Comparison of ENCODE assay signal across 22 cellular contexts in the genomic region with DNA sequence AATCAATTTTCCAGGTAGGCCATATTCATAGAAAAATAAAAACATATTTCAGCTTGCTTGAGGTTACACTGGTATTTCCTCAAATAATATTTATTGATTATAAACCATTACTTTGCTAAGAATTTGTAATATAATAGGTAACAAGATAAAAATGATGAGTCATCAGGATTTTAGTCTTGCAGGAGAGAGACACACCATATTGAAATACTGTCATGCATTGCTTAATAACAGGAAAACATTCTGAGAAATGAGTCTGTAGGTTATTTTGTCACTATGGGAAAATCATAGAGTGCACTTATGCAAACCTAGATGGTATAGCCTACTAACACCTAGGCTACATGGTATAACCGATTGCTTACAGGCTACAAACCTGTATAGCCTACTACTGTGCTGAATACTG.
DNase-seq lines count a peak whose midpoint lies in the region; ATAC-seq and TF ChIP-seq lines count a peak whose summit lies in the region.
"Had no signal": no experiment of that assay in that cellular context is flagged by ENCODE, and none has a peak within 500 bp of the region (broad histone marks: within the 10 kb centered on the region; RNA-seq: fewer than 3 reads in every experiment).

No MANE protein-coding gene starts in this region.

- no peak overlapping the region for H3K27ac ChIP-seq in SU-DHL-6 (ENCODE audit: low read depth, low read length)

- H3K79me2 ChIP-seq in SU-DHL-6 (ENCODE audit: insufficient read depth, low read length), result no peaks in the 10 kb centered on the region

- ATAC-seq in HG03469 (IDR thresholded peaks at IDR 0.05; ENCODE audit: unreplicated experiment), result no peak

- H3K9me3 ChIP-seq in SU-DHL-6 (ENCODE audit: insufficient read depth, low read length), result no peaks in the 10 kb centered on the region
- H3K9me3 ChIP-seq: BE2C had no signal

- H2AFZ ChIP-seq in SU-DHL-6 (ENCODE audit: low read depth, low read length, severe bottlenecking), result peak overlapping the region; percentile 26

- H3K36me3 ChIP-seq in SU-DHL-6 (ENCODE audit: low read length), result no peaks in the 10 kb centered on the region
- H3K36me3 ChIP-seq: BE2C had no signal

- H4K20me1 ChIP-seq in SU-DHL-6 (ENCODE audit: low read depth, low read length), result no peaks in the 10 kb centered on the region

- no peaks in the 10 kb centered on the region for H3F3A ChIP-seq in SU-DHL-6 (ENCODE audit: insufficient read depth)

- H3K27me3 ChIP-seq in SU-DHL-6 (ENCODE audit: low read length), result no peaks in the 10 kb centered on the region
- H3K27me3 ChIP-seq: BE2C had no signal

- DNase-seq in HCEC 1CT, result peak; percentile 7
- peak; percentile 44 for DNase-seq in choroid plexus epithelial cell (ENCODE audit: low read depth)
- peak; percentile 40 for DNase-seq in iris pigment epithelial cell (ENCODE audit: low read depth)
- no peak for DNase-seq in NCI-H774 (lab: John Stamatoyannopoulos, UW)
- no peak for DNase-seq in stimulated activated CD4-positive, alpha-beta T cell treated with anti-CD3 and anti-CD28 coated beads, Interleukin-1b, Interleukin-23, amount 100 ng/mL, for 48 hours
- DNase-seq in activated CD8-positive, alpha-beta memory T cell treated with anti-CD3 and anti-CD28 coated beads for 24 hours, result no peak
- DNase-seq: ACHN, BE2C, Calu3, DMS153, H9, HFFc6, Kasumi-1, NCI-H1105 treated with DMSO at 0.1 percent for 48 hours, NCI-H146, NCI-H1930, NCI-H2107, NCI-H446, Right ventricle myocardium superior, RPMI8226 had no signal

- no peak overlapping the region for H3K4me2 ChIP-seq in SU-DHL-6 (ENCODE audit: low read depth, low read length, poor library complexity, severe bottlenecking)

- H3K9ac ChIP-seq in SU-DHL-6 (ENCODE audit: low read length), result no peak overlapping the region

- H3K4me3 ChIP-seq in SU-DHL-6 (ENCODE audit: insufficient read depth, low read length, poor library complexity, severe bottlenecking) (no peak overlapping the region), choroid plexus epithelial cell (ENCODE audit: low read depth, low read length) (no peak overlapping the region)

- TF ChIP-seq CTCF in SU-DHL-6 (IDR thresholded peaks at IDR 0.05; ENCODE audit: insufficient read depth, low read length, poor library complexity, severe bottlenecking) (no peak), choroid plexus epithelial cell (conservative IDR thresholded peaks at IDR 0.05; ENCODE audit: low read depth, low read length) (no peak)

- H3K9me2 ChIP-seq in SU-DHL-6 (replicated peaks; ENCODE audit: insufficient read depth, low read length), result no peaks in the 10 kb centered on the region

Comparison
In these comparisons a context has a peak if more than half of its experiments do, and no peak if none do; other contexts are left out.
1. DNase-seq: peak in HCEC 1CT (single experiment), choroid plexus epithelial cell (single experiment) and iris pigment epithelial cell (single experiment); none in NCI-H774 (single experiment), stimulated activated CD4-positive, alpha-beta T cell treated with anti-CD3 and anti-CD28 coated beads, Interleukin-1b, Interleukin-23, amount 100 ng/mL, for 48 hours (single experiment) and activated CD8-positive, alpha-beta memory T cell treated with anti-CD3 and anti-CD28 coated beads for 24 hours (single experiment).